In genomic region chr20:23111307-23111943, GRCh38 we compare ENCODE assay signal across 1 cellular context.
TF ChIP-seq lines count a peak whose summit lies in the region.

No MANE protein-coding gene starts in this region.

TF ChIP-seq in GM23338, 12 proteins besides CTCF, POLR2A, EP300 and RAD21 (continued from another document):
- TF ChIP-seq ZNF462 (CRISPR knock-in tag; IDR thresholded peaks at IDR 0.05) (no peak), ZNF114 (CRISPR knock-in tag; IDR thresholded peaks at IDR 0.05) (no peak)
- TF ChIP-seq, protein P1, sequence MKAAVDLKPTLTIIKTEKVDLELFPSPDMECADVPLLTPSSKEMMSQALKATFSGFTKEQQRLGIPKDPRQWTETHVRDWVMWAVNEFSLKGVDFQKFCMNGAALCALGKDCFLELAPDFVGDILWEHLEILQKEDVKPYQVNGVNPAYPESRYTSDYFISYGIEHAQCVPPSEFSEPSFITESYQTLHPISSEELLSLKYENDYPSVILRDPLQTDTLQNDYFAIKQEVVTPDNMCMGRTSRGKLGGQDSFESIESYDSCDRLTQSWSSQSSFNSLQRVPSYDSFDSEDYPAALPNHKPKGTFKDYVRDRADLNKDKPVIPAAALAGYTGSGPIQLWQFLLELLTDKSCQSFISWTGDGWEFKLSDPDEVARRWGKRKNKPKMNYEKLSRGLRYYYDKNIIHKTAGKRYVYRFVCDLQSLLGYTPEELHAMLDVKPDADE (IDR thresholded peaks at IDR 0.05) = no peak
